In genomic region chr12:122500685-122501488, GRCh38 we compare ENCODE assay signal across 8 cellular contexts. TPM values are rescaled to one million over a fixed set of nuclear protein-coding genes. Genes with fewer than 3 reads are reported as not detected.
DNase-seq lines count a peak whose midpoint lies in the region; ATAC-seq and TF ChIP-seq lines count a peak whose summit lies in the region.

Gene ZCCHC8, minus strand, starts transcription at chr12:122500932. Its CDS starts 92 bp downstream, at chr12:122500840.

- H3K9me3 ChIP-seq in BE2C = no peaks in the 10 kb centered on the region

- H3K27me3 ChIP-seq in BE2C (no peaks in the 10 kb centered on the region), kidney epithelial cell (ENCODE audit: control insufficient read depth, insufficient read depth, low read length) (no peaks in the 10 kb centered on the region)

- peaks cover 16% of the 10 kb centered on the region for H3K36me3 Mint-ChIP-seq in chondrocyte (ENCODE audit: low read depth)

- TF ChIP-seq POLR2A in GM19193 (IDR thresholded peaks at IDR 0.05; ENCODE audit: extremely low read depth, insufficient read depth, insufficient read length) = peak; percentile 93

- no peaks in the 10 kb centered on the region for H3K27me3 Mint-ChIP-seq in chondrocyte (ENCODE audit: low read depth)

- no peaks in the 10 kb centered on the region for H3K9me3 Mint-ChIP-seq in chondrocyte (ENCODE audit: low read depth)

- ATAC-seq in HG03439 (IDR thresholded peaks at IDR 0.05; ENCODE audit: unreplicated experiment) = peak; percentile 91

- H3K36me3 ChIP-seq in BE2C = peaks cover 32% of the 10 kb centered on the region
- peaks cover 2% of the 10 kb centered on the region for H3K36me3 ChIP-seq in kidney epithelial cell (ENCODE audit: control insufficient read depth, insufficient read depth, low read length)

- H3K4me3 ChIP-seq in BE2C (ENCODE audit: low read depth, low read length) (peak within 1 kb of the TSS; percentile 77), kidney epithelial cell (ENCODE audit: low read depth, low read length) (peak within 1 kb of the TSS; percentile 69)

- H3K4me3 Mint-ChIP-seq in chondrocyte (ENCODE audit: unreplicated experiment) = peak within 1 kb of the TSS; percentile 90

- peaks cover 42% of the 10 kb centered on the region for H3K4me1 Mint-ChIP-seq in chondrocyte (ENCODE audit: low read depth)

- TF ChIP-seq CTCF in BE2C (IDR thresholded peaks at IDR 0.05; ENCODE audit: low read depth, low read length) (peak; percentile 19; the same call in 1 of the 2 replicates), chondrocyte (IDR thresholded peaks at IDR 0.05) (peak; percentile 11), kidney epithelial cell (IDR thresholded peaks at IDR 0.05; ENCODE audit: insufficient read depth, low read length, poor library complexity, severe bottlenecking) (peak; percentile 23)

- DNase-seq in BE2C = peak; percentile 98
- peak; percentile 99 for DNase-seq in NCI-H510A treated with DMSO at 0.1 percent for 48 hours (lab: John Stamatoyannopoulos, UW)
- DNase-seq in activated CD4-positive, alpha-beta T cell treated with anti-CD3 and anti-CD28 coated beads for 24 hours (ENCODE audit: low read depth in 2 of 2) = peak; percentile 91 to 97
- DNase-seq in chondrocyte (ENCODE audit: low spot score) = peak; percentile 98
- DNase-seq in kidney epithelial cell (ENCODE audit: low read depth) = peak; percentile 90
- peak; percentile 94 to 95 for DNase-seq in stimulated activated CD4-positive, alpha-beta T cell treated with anti-CD3 and anti-CD28 coated beads, Interleukin-15, amount 100 ng/mL, for 48 hours (ENCODE audit: low read depth in 2 of 2)

- H3K27ac Mint-ChIP-seq in chondrocyte (ENCODE audit: unreplicated experiment) = peak within 1 kb of the TSS; percentile 100

- no peaks in the 10 kb centered on the region for H3K4me1 ChIP-seq in BE2C

RNA-seq across cellular contexts. Expression of gene ZCCHC8, which starts in this region (rescaled TPM):
- polyA plus RNA-seq in BE2C (2012; ENCODE audit: insufficient read depth, insufficient read length, low read depth) = 16.4 TPM
- total RNA-seq in chondrocyte = 16.8 to 21.8 TPM (median 20.2 TPM) in 3 replicates
- total RNA-seq in kidney epithelial cell = 23.4 and 25.3 TPM in 2 replicates

Comparison
In these comparisons a context has a peak if more than half of its experiments do, and no peak if none do; other contexts are left out.
1. Peak in every context shown above with its lines: DNase-seq, ATAC-seq and H3K4me3 ChIP-seq.